In the genomic region with DNA sequence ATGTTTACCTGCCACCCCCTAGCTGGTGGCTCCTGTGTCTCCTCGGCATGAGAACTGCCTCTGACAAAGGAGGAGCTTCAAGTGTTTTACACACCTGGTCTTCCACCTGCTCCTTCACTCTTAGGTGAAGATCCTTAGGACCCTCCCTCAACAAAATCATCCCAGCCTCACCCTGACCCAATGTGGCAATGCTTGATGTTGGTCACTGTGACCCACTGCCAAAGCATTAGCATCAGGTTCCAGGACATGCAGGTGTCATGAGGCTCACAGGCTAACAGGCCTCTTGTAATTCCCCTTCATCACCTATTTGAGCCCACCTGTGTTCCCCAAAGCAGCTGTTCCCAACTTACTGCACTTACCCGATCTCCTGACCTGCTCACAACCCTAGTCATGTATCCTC, we compare ENCODE assay signal across 22 cellular contexts.
"Had no signal": no experiment of that assay in that cellular context is flagged by ENCODE, and none has a peak within 500 bp of the region (broad histone marks: within the 10 kb centered on the region; RNA-seq: fewer than 3 reads in every experiment).

No MANE protein-coding gene starts in this region.

- H3K4me1 Mint-ChIP-seq: naive thymus-derived CD8-positive, alpha-beta T cell; nephron progenitor cell; stimulated activated effector memory CD8-positive, alpha-beta T cell treated with anti-CD3 and anti-CD28 coated beads, Interleukin-12 subunit alpha, Interleukin-12 subunit beta, amount 100 ng/mL, for 72 hours had no signal

- H3K9me3 Mint-ChIP-seq: dendritic cell treated with granulocyte-macrophage colony-stimulating factor and Interleukin-4, amounts not matched to agents 40 ng/mL and 50 ng/mL, for 4 days; naive thymus-derived CD8-positive, alpha-beta T cell; nephron progenitor cell; stimulated activated effector memory CD8-positive, alpha-beta T cell treated with anti-CD3 and anti-CD28 coated beads, Interleukin-12 subunit alpha, Interleukin-12 subunit beta, amount 100 ng/mL, for 72 hours had no signal

- DNase-seq: colonic mucosa; effector CD8-positive, alpha-beta T cell; erythroblast; left ventricle myocardium superior; lower lobe of right lung; naive thymus-derived CD8-positive, alpha-beta T cell; nephron progenitor cell; pancreas; stimulated activated CD4-positive, alpha-beta T cell treated with anti-CD3 and anti-CD28 coated beads, Interleukin-12 subunit alpha, Interleukin-12 subunit beta, amount 100 ng/mL, for 4 hours; stimulated activated CD4-positive, alpha-beta T cell treated with anti-CD3 and anti-CD28 coated beads, Interleukin-1b, Interleukin-23, amount 100 ng/mL, for 48 hours; stimulated activated CD4-positive, alpha-beta T cell treated with anti-CD3 and anti-CD28 coated beads, Interleukin-4, amount 100 ng/mL, for 24 hours; stimulated activated naive CD4-positive, alpha-beta T cell treated with Interleukin-2 at 50 U/mL for 16 hours; stomach; thyroid gland; trophoblast cell had no signal

- H3K4me3 ChIP-seq: colonic mucosa, lower lobe of right lung, pancreas, smooth muscle cell, stomach, thyroid gland had no signal

- H3K27ac Mint-ChIP-seq: dendritic cell treated with granulocyte-macrophage colony-stimulating factor and Interleukin-4, amounts not matched to agents 40 ng/mL and 50 ng/mL, for 4 days; naive thymus-derived CD8-positive, alpha-beta T cell; nephron progenitor cell; stimulated activated effector memory CD8-positive, alpha-beta T cell treated with anti-CD3 and anti-CD28 coated beads, Interleukin-12 subunit alpha, Interleukin-12 subunit beta, amount 100 ng/mL, for 72 hours had no signal

- H3K27ac ChIP-seq: colonic mucosa, lower lobe of right lung, neutrophil, pancreas, stomach, thyroid gland had no signal

- H3K27me3 Mint-ChIP-seq: dendritic cell treated with granulocyte-macrophage colony-stimulating factor and Interleukin-4, amounts not matched to agents 40 ng/mL and 50 ng/mL, for 4 days had no signal

- FAIRE-seq: frontal cortex, keratinocyte, pancreas had no signal

- H3K4me3 Mint-ChIP-seq: dendritic cell treated with granulocyte-macrophage colony-stimulating factor and Interleukin-4, amounts not matched to agents 40 ng/mL and 50 ng/mL, for 4 days; naive thymus-derived CD8-positive, alpha-beta T cell; nephron progenitor cell; stimulated activated effector memory CD8-positive, alpha-beta T cell treated with anti-CD3 and anti-CD28 coated beads, Interleukin-12 subunit alpha, Interleukin-12 subunit beta, amount 100 ng/mL, for 72 hours had no signal

- H3K27me3 ChIP-seq: colonic mucosa, neutrophil, pancreas, stomach, thyroid gland had no signal

- H3K36me3 Mint-ChIP-seq: stimulated activated effector memory CD8-positive, alpha-beta T cell treated with anti-CD3 and anti-CD28 coated beads, Interleukin-12 subunit alpha, Interleukin-12 subunit beta, amount 100 ng/mL, for 72 hours had no signal

- H3K9me3 ChIP-seq: colonic mucosa, lower lobe of right lung, neutrophil, pancreas, stomach, thyroid gland had no signal

- H3K4me2 ChIP-seq: smooth muscle cell had no signal

- H3K36me3 ChIP-seq: colonic mucosa, neutrophil had no signal

- ATAC-seq: left ventricle myocardium superior; naive thymus-derived CD8-positive, alpha-beta T cell; pancreas; sciatic nerve; stimulated activated effector memory CD8-positive, alpha-beta T cell treated with anti-CD3 and anti-CD28 coated beads, Interleukin-12 subunit alpha, Interleukin-12 subunit beta, amount 100 ng/mL, for 72 hours had no signal
